In genomic region chr2:176078440-176079284, GRCh38 we compare ENCODE assay signal across 13 cellular contexts. TPM values are rescaled to one million over a fixed set of nuclear protein-coding genes. Genes with fewer than 3 reads are reported as not detected.
DNase-seq lines count a peak whose midpoint lies in the region; FAIRE-seq and TF ChIP-seq lines count a peak whose summit lies in the region.
"Had no signal": no experiment of that assay in that cellular context is flagged by ENCODE, and none has a peak within 500 bp of the region (broad histone marks: within the 10 kb centered on the region; RNA-seq: fewer than 3 reads in every experiment).

No MANE protein-coding gene starts in this region.

- H3K4me1 Mint-ChIP-seq in activated CD4-positive, alpha-beta T cell treated with anti-CD3 and anti-CD28 coated beads, Interleukin-2, amount 10 ng/mL, durations not matched to agents 7 days and 5 days: peaks cover 10% of the 10 kb centered on the region

- H2BK12ac ChIP-seq in H1 (ENCODE audit: low read depth, low read length): no peak overlapping the region

- no peaks in the 10 kb centered on the region for H3K79me1 ChIP-seq in H1 (ENCODE audit: low read depth, low read length)

- peaks cover 6% of the 10 kb centered on the region; the same call in 1 of the 2 replicates for H3K23me2 ChIP-seq in H1 (ENCODE audit: low read depth, low read length)

- H3K56ac ChIP-seq in H1 (replicated peaks; ENCODE audit: insufficient read length, low read depth, low read length): no peak overlapping the region

- H3K27ac Mint-ChIP-seq in activated CD4-positive, alpha-beta T cell treated with anti-CD3 and anti-CD28 coated beads, Interleukin-2, amount 10 ng/mL, durations not matched to agents 7 days and 5 days: peak overlapping the region; percentile 79

- H2BK15ac ChIP-seq in H1 (ENCODE audit: low read length): no peak overlapping the region

- no peak overlapping the region for H3K23ac ChIP-seq in H1 (ENCODE audit: insufficient read length)

- no peak overlapping the region for H2BK120ac ChIP-seq in H1 (replicated peaks; ENCODE audit: low read depth, low read length)

- peaks cover 6 to 18% of the 10 kb centered on the region in 2 experiments for H4K20me1 ChIP-seq in H1 (replicated peaks in 1 of 2; ENCODE audit: control insufficient read depth in 1 of 2, insufficient read depth in 2 of 2, low read length in 2 of 2)

- no peak for TF ChIP-seq POLR2A in H1 (IDR thresholded peaks at IDR 0.05; ENCODE audit: control extremely low read depth in 1 of 2, low read depth in 2 of 2, low read length in 2 of 2)

- H3K79me2 ChIP-seq in H1 (ENCODE audit: control insufficient read depth in 1 of 2, insufficient read depth in 2 of 2, low read length in 2 of 2): no peaks in the 10 kb centered on the region

- peaks cover 79% of the 10 kb centered on the region for H3K27me3 Mint-ChIP-seq in activated CD4-positive, alpha-beta T cell treated with anti-CD3 and anti-CD28 coated beads, Interleukin-2, amount 10 ng/mL, durations not matched to agents 7 days and 5 days

- H3K27me3 ChIP-seq in H1 (replicated peaks in 1 of 4; ENCODE audit: control insufficient read depth in 3 of 4, extremely low read depth in 1 of 4, insufficient read depth in 3 of 4, low read length in 3 of 4): peaks cover 85 to 98% (median 92%) of the 10 kb centered on the region in 4 experiments
- H3K27me3 ChIP-seq: SJCRH30 had no signal

- H2AFZ ChIP-seq in H1 (ENCODE audit: low read length): no peak overlapping the region

- POLR2A ChIA-PET in activated CD4-positive, alpha-beta T cell treated with anti-CD3 and anti-CD28 coated beads, Interleukin-2, amount 10 ng/mL, durations not matched to agents 7 days and 5 days (lab: Charles Lee): no interaction called here
- POLR2A ChIA-PET in H1 (lab: Charles Lee; ENCODE audit: partially characterized antibody): interaction anchor here (2.5 kb wide), 1 partner anchor 19 kb away, joined by 8 read pairs; no protein-coding TSS in a partner anchor

- H3K4me3 Mint-ChIP-seq in activated CD4-positive, alpha-beta T cell treated with anti-CD3 and anti-CD28 coated beads, Interleukin-2, amount 10 ng/mL, durations not matched to agents 7 days and 5 days: peak overlapping the region; percentile 51

- no peak overlapping the region for H3K14ac ChIP-seq in H1 (ENCODE audit: insufficient read length)

- CTCF ChIA-PET in activated CD4-positive, alpha-beta T cell treated with anti-CD3 and anti-CD28 coated beads, Interleukin-2, amount 10 ng/mL, durations not matched to agents 7 days and 5 days (lab: Charles Lee): interaction anchor here (0.9 to 1.8 kb wide), 2 partner anchors 53 to 83 kb away, joined by 3 to 4 read pairs; no protein-coding TSS in a partner anchor
- CTCF ChIA-PET in H1 (lab: Charles Lee; ENCODE audit: partially characterized antibody): interaction anchor here (0.6 to 7.8 kb wide), 26 partner anchors 7 to 1480 kb away, joined by 3 to 130 read pairs (median 5); partner anchors contain the start of genes HOXD12 and LNPK

- H4K5ac ChIP-seq in H1 (ENCODE audit: insufficient read length, low read depth, low read length): no peak overlapping the region

- DNase-seq in activated CD4-positive, alpha-beta T cell treated with anti-CD3 and anti-CD28 coated beads, Interleukin-2, amount 10 ng/mL, durations not matched to agents 7 days and 5 days: no peak
- DNase-seq in activated CD4-positive, alpha-beta T cell treated with anti-CD3 and anti-CD28 coated beads, Interleukin-2, amount 50 U/mL, for 48 hours: no peak
- DNase-seq in NCI-H146 treated with DMSO at 0.1 percent for 48 hours (lab: John Stamatoyannopoulos, UW; ENCODE audit: unreplicated experiment): peak; percentile 17
- peak in 1 of 2 experiments; percentile 46 for DNase-seq in H1 (ENCODE audit: low read depth in 1 of 2, low spot score in 2 of 2)
- DNase-seq in retina: peak; percentile 67
- no peak for DNase-seq in epidermal melanocyte (ENCODE audit: insufficient read length, low spot score)
- DNase-seq in stimulated activated CD4-positive, alpha-beta T cell treated with anti-CD3 and anti-CD28 coated beads, Interleukin-4, amount 100 ng/mL, for 24 hours: no peak
- DNase-seq in hippocampal formation (lab: John Stamatoyannopoulos, UW): no peak
- DNase-seq: cerebellar nuclear complex, SJCRH30, small intestine had no signal

- no peak overlapping the region for H2BK5ac ChIP-seq in H1 (ENCODE audit: low read depth, low read length)

- no peak overlapping the region for H3K18ac ChIP-seq in H1 (ENCODE audit: extremely low read depth, low read length)

- H3K36me3 ChIP-seq in H1 (ENCODE audit: control insufficient read depth in 2 of 4, insufficient read depth in 4 of 4, low read length in 3 of 4): peaks cover 0 to 5% (median 0%) of the 10 kb centered on the region in 4 experiments; a peak in 1 of 8 replicates
- H3K36me3 ChIP-seq: gastroesophageal sphincter, SJCRH30 had no signal

- H2BK20ac ChIP-seq in H1 (ENCODE audit: low read length): no peak overlapping the region

- no peak overlapping the region for H3K27ac ChIP-seq in H1 (ENCODE audit: low read depth, low read length)
- H3K27ac ChIP-seq: gastroesophageal sphincter, SJCRH30 had no signal

- no peak for TF ChIP-seq CTCF in H1 (IDR thresholded peaks at IDR 0.05; ENCODE audit: control extremely low read depth in 1 of 3, insufficient read depth in 1 of 3, low read depth in 1 of 3, low read length in 3 of 3)

- no peak overlapping the region for H3K9ac ChIP-seq in H1 (replicated peaks in 1 of 4; ENCODE audit: extremely low read depth in 1 of 4, low read depth in 3 of 4, low read length in 3 of 4)

- peaks cover 5% of the 10 kb centered on the region for H3K9me3 Mint-ChIP-seq in activated CD4-positive, alpha-beta T cell treated with anti-CD3 and anti-CD28 coated beads, Interleukin-2, amount 10 ng/mL, durations not matched to agents 7 days and 5 days

- TF ChIP-seq RAD21 in H1 (IDR thresholded peaks at IDR 0.05 in 1 of 2, conservative IDR thresholded peaks at IDR 0.05 in 1 of 2; ENCODE audit: low read depth in 2 of 2, low read length in 2 of 2): no peak

- no peak overlapping the region for H4K8ac ChIP-seq in H1 (ENCODE audit: extremely low read depth, insufficient read depth, low read length)

- H4K91ac ChIP-seq in H1 (replicated peaks; ENCODE audit: insufficient read length, low read length): no peak overlapping the region

- H3K4me2 ChIP-seq in H1 (ENCODE audit: insufficient read depth in 1 of 2, low read depth in 2 of 2, low read length in 2 of 2): peak overlapping the region; percentile 67 to 83

- no peak for FAIRE-seq in H1 (lab: Jason Lieb, UNC)

- no peak overlapping the region for H3K4ac ChIP-seq in H1 (replicated peaks; ENCODE audit: insufficient read length, low read depth, low read length)

- peaks cover 0 to 29% (median 11%) of the 10 kb centered on the region in 4 experiments; a peak in 5 of 7 replicates for H3K4me1 ChIP-seq in H1 (replicated peaks in 1 of 4; ENCODE audit: control insufficient read depth in 3 of 4, insufficient read depth in 4 of 4, low read length in 3 of 4)

- WGBS in H1 (ENCODE audit: extremely low coverage in 1 of 2, insufficient coverage in 1 of 2, insufficient read length in 1 of 2, insufficient replicate concordance in 2 of 2, low coverage in 1 of 2, low lambda C conversion rate in 2 of 2, missing lambda C conversion rate in 1 of 2), 2 experiments: 15% methylated on average over 26 of the region's 26 CpGs; no CpG with 5 or more reads in 1 of the 2 experiments

- TF ChIP-seq EP300 in H1 (IDR thresholded peaks at IDR 0.05; ENCODE audit: borderline replicate concordance in 1 of 2, low read depth in 2 of 2, low read length in 2 of 2): no peak

- no peak overlapping the region for H2AK5ac ChIP-seq in H1 (ENCODE audit: low read depth, low read length)

- H3K9me3 ChIP-seq in H1 (ENCODE audit: insufficient read depth in 2 of 2, low read depth in 1 of 2, low read length in 1 of 2): no peaks in the 10 kb centered on the region; a peak in 1 of 4 replicates
- H3K9me3 ChIP-seq: SJCRH30 had no signal

- peaks cover 3% of the 10 kb centered on the region for H3K36me3 Mint-ChIP-seq in activated CD4-positive, alpha-beta T cell treated with anti-CD3 and anti-CD28 coated beads, Interleukin-2, amount 10 ng/mL, durations not matched to agents 7 days and 5 days (ENCODE audit: low read depth)

- peak overlapping the region; percentile 4 to 52 (median 26); a peak in 5 of 8 replicates for H3K4me3 ChIP-seq in H1 (ENCODE audit: extremely low read depth in 1 of 4, insufficient read depth in 2 of 4, low read depth in 3 of 4, low read length in 4 of 4)
- H3K4me3 ChIP-seq: SJCRH30 had no signal

RNA-seq across cellular contexts. Expression of gene EVX2, which starts 5.1 kb away (rescaled TPM):
- total RNA-seq in activated CD4-positive, alpha-beta T cell treated with anti-CD3 and anti-CD28 coated beads, Interleukin-2, amount 10 ng/mL, durations not matched to agents 7 days and 5 days: not detected
- total RNA-seq in H1 (2021; fragmentation: NEBNext Ultra II Directional; extraction: Animal tissue kit (Norgen Biotek cat#: 25700)): not detected in 2 replicates
- polyA plus RNA-seq in H1 (2011; rRNA removed): not detected in 2 replicates
- polyA plus RNA-seq in H1 (2011; cell fraction: cytosol; rRNA removed): not detected
- polyA plus RNA-seq in H1 (2011; cell fraction: nucleus; rRNA removed): 0.03 TPM
- polyA plus RNA-seq in H1 (2012, experiment 1 of 2): not detected in 4 replicates
- 0.03 TPM for polyA plus RNA-seq in H1 (2012, experiment 2 of 2)
- not detected for polyA plus RNA-seq in H1 (2013, experiment 1 of 2)
- polyA plus RNA-seq in H1 (2013, experiment 2 of 2): not detected
- polyA minus RNA-seq in H1 (2011; rRNA and poly(A)+ RNA removed): not detected in 2 replicates
- not detected for polyA minus RNA-seq in H1 (2011; cell fraction: cytosol; rRNA and poly(A)+ RNA removed)
- not detected for polyA minus RNA-seq in H1 (2011; cell fraction: nucleus; rRNA and poly(A)+ RNA removed)
- total RNA-seq: SJCRH30 had no signal
- polyA plus RNA-seq: small intestine had no signal

RNA-seq across cellular contexts. Expression of gene HOXD13, which starts 13.9 kb away (rescaled TPM):
- not detected for total RNA-seq in activated CD4-positive, alpha-beta T cell treated with anti-CD3 and anti-CD28 coated beads, Interleukin-2, amount 10 ng/mL, durations not matched to agents 7 days and 5 days
- not detected in 2 replicates for total RNA-seq in H1 (2021; fragmentation: NEBNext Ultra II Directional; extraction: Animal tissue kit (Norgen Biotek cat#: 25700))
- polyA plus RNA-seq in H1 (2011; rRNA removed): not detected in 2 replicates
- not detected for polyA plus RNA-seq in H1 (2011; cell fraction: cytosol; rRNA removed)
- polyA plus RNA-seq in H1 (2011; cell fraction: nucleus; rRNA removed): not detected
- not detected in 4 replicates for polyA plus RNA-seq in H1 (2012, experiment 1 of 2)
- polyA plus RNA-seq in H1 (2012, experiment 2 of 2): not detected
- polyA plus RNA-seq in H1 (2013, experiment 1 of 2): 0.04 TPM
- not detected for polyA plus RNA-seq in H1 (2013, experiment 2 of 2)
- not detected in 2 replicates for polyA minus RNA-seq in H1 (2011; rRNA and poly(A)+ RNA removed)
- polyA minus RNA-seq in H1 (2011; cell fraction: cytosol; rRNA and poly(A)+ RNA removed): not detected
- not detected for polyA minus RNA-seq in H1 (2011; cell fraction: nucleus; rRNA and poly(A)+ RNA removed)
- total RNA-seq: gastroesophageal sphincter had no signal
- polyA plus RNA-seq: small intestine had no signal

RNA-seq across cellular contexts. Expression of gene HOXD12, which starts 20.9 kb away (rescaled TPM):
- total RNA-seq in activated CD4-positive, alpha-beta T cell treated with anti-CD3 and anti-CD28 coated beads, Interleukin-2, amount 10 ng/mL, durations not matched to agents 7 days and 5 days: not detected
- total RNA-seq in H1 (2021; fragmentation: NEBNext Ultra II Directional; extraction: Animal tissue kit (Norgen Biotek cat#: 25700)): not detected in 2 replicates
- not detected in 2 replicates for polyA plus RNA-seq in H1 (2011; rRNA removed)
- polyA plus RNA-seq in H1 (2011; cell fraction: cytosol; rRNA removed): not detected
- not detected for polyA plus RNA-seq in H1 (2011; cell fraction: nucleus; rRNA removed)
- not detected in 4 replicates for polyA plus RNA-seq in H1 (2012, experiment 1 of 2)
- not detected for polyA plus RNA-seq in H1 (2012, experiment 2 of 2)
- not detected for polyA plus RNA-seq in H1 (2013, experiment 1 of 2)
- polyA plus RNA-seq in H1 (2013, experiment 2 of 2): not detected
- polyA minus RNA-seq in H1 (2011; rRNA and poly(A)+ RNA removed): not detected in 2 replicates
- polyA minus RNA-seq in H1 (2011; cell fraction: cytosol; rRNA and poly(A)+ RNA removed): not detected
- not detected for polyA minus RNA-seq in H1 (2011; cell fraction: nucleus; rRNA and poly(A)+ RNA removed)
- total RNA-seq: gastroesophageal sphincter had no signal
- polyA plus RNA-seq: small intestine had no signal

RNA-seq across cellular contexts. Expression of gene HOXD11, which starts 28.4 kb away (rescaled TPM):
- not detected for total RNA-seq in activated CD4-positive, alpha-beta T cell treated with anti-CD3 and anti-CD28 coated beads, Interleukin-2, amount 10 ng/mL, durations not matched to agents 7 days and 5 days
- not detected in 2 replicates for total RNA-seq in H1 (2021; fragmentation: NEBNext Ultra II Directional; extraction: Animal tissue kit (Norgen Biotek cat#: 25700))
- polyA plus RNA-seq in H1 (2011; rRNA removed): not detected in 2 replicates
- polyA plus RNA-seq in H1 (2011; cell fraction: cytosol; rRNA removed): not detected
- polyA plus RNA-seq in H1 (2011; cell fraction: nucleus; rRNA removed): not detected
- not detected in 4 replicates for polyA plus RNA-seq in H1 (2012, experiment 1 of 2)
- not detected for polyA plus RNA-seq in H1 (2012, experiment 2 of 2)
- polyA plus RNA-seq in H1 (2013, experiment 1 of 2): not detected
- not detected for polyA plus RNA-seq in H1 (2013, experiment 2 of 2)
- polyA minus RNA-seq in H1 (2011; rRNA and poly(A)+ RNA removed): not detected in 2 replicates
- polyA minus RNA-seq in H1 (2011; cell fraction: cytosol; rRNA and poly(A)+ RNA removed): not detected
- polyA minus RNA-seq in H1 (2011; cell fraction: nucleus; rRNA and poly(A)+ RNA removed): not detected
- total RNA-seq: gastroesophageal sphincter, HT-29 had no signal
- polyA plus RNA-seq: small intestine had no signal

RNA-seq across cellular contexts. Expression of gene HOXD10, which starts 37.9 kb away (rescaled TPM):
- total RNA-seq in activated CD4-positive, alpha-beta T cell treated with anti-CD3 and anti-CD28 coated beads, Interleukin-2, amount 10 ng/mL, durations not matched to agents 7 days and 5 days: not detected
- total RNA-seq in H1 (2021; fragmentation: NEBNext Ultra II Directional; extraction: Animal tissue kit (Norgen Biotek cat#: 25700)): not detected in 2 replicates
- polyA plus RNA-seq in H1 (2011; rRNA removed): not detected in 2 replicates
- polyA plus RNA-seq in H1 (2011; cell fraction: cytosol; rRNA removed): not detected
- polyA plus RNA-seq in H1 (2011; cell fraction: nucleus; rRNA removed): not detected
- not detected in 4 replicates for polyA plus RNA-seq in H1 (2012, experiment 1 of 2)
- not detected for polyA plus RNA-seq in H1 (2012, experiment 2 of 2)
- not detected for polyA plus RNA-seq in H1 (2013, experiment 1 of 2)
- polyA plus RNA-seq in H1 (2013, experiment 2 of 2): not detected
- not detected in 2 replicates for polyA minus RNA-seq in H1 (2011; rRNA and poly(A)+ RNA removed)
- not detected for polyA minus RNA-seq in H1 (2011; cell fraction: cytosol; rRNA and poly(A)+ RNA removed)
- polyA minus RNA-seq in H1 (2011; cell fraction: nucleus; rRNA and poly(A)+ RNA removed): not detected
- total RNA-seq: HT-29 had no signal

Comparison
In these comparisons a context has a peak if more than half of its experiments do, and no peak if none do; other contexts are left out.
1. DNase-seq: peak in NCI-H146 treated with DMSO at 0.1 percent for 48 hours (single experiment) and retina (single experiment); none in activated CD4-positive, alpha-beta T cell treated with anti-CD3 and anti-CD28 coated beads, Interleukin-2, amount 10 ng/mL, durations not matched to agents 7 days and 5 days (single experiment), activated CD4-positive, alpha-beta T cell treated with anti-CD3 and anti-CD28 coated beads, Interleukin-2, amount 50 U/mL, for 48 hours (0 of 2), epidermal melanocyte (single experiment), stimulated activated CD4-positive, alpha-beta T cell treated with anti-CD3 and anti-CD28 coated beads, Interleukin-4, amount 100 ng/mL, for 24 hours (single experiment) and hippocampal formation (0 of 2).